ENCODE assay signal across 8 cellular contexts in the genomic region with DNA sequence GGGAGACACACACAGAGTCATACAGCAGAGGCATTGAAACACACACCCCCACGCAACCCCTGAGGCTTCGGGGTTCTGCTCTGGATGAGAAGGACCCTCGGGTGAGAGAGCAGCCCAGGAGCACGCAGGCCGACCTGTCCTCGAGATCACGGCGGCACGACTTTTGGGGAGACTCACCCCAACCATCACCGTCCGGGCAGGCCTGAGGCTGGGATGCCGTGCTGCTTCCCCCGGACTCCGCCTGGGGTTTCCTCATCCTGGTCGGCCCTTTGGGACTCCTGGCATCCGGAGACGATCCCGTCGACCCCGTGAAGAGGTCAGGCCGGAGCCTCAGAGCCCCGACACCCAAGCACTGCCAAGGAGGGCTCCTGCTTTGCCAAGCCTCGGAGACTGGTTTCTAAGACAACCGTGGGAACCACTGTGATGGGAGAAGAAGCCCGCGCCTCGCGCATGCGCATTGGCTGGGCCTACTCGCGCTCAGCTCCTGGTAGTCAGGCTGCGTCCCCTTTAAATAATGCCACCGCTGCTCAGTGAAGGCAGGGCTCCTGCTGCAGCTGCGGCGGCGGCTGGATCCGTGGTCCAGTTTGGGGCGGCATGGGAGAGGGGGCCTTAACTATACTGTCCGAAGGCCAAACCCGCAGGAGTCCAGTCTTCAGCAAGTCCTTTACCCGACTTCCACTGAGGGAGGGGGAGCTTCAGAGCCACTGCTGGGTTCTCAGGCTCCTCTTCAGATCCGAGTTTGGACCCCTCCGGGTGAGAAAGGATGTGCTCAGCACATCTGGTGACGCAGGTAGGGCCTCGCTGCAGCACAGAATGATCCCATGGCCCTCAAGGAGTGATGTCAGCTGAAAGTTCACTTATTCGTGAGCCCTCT.
DNase-seq lines count a peak whose midpoint lies in the region; ATAC-seq and TF ChIP-seq lines count a peak whose summit lies in the region.

No MANE protein-coding gene starts in this region.

- no peaks in the 10 kb centered on the region for H3K9me3 ChIP-seq in breast epithelium
- no peaks in the 10 kb centered on the region for H3K9me3 ChIP-seq in skeletal muscle tissue (ENCODE audit: control insufficient read depth in 3 of 3, low read length in 3 of 3)

- peak overlapping the region; percentile 55 for H3K4me3 Mint-ChIP-seq in T-helper 2 cell treated with Interferon-gamma antibody and Interleukin-4, amounts not matched to agents 5 μg/mL and 100 μg/mL, for 36 hours

- no peaks in the 10 kb centered on the region for H3K36me3 Mint-ChIP-seq in T-helper 2 cell treated with Interferon-gamma antibody and Interleukin-4, amounts not matched to agents 5 μg/mL and 100 μg/mL, for 36 hours (ENCODE audit: low read depth)

- no peak overlapping the region for H3K27ac Mint-ChIP-seq in T-helper 2 cell treated with Interferon-gamma antibody and Interleukin-4, amounts not matched to agents 5 μg/mL and 100 μg/mL, for 36 hours

- DNase-seq in GM12864 (ENCODE audit: low read depth) (no peak), breast epithelium (ENCODE audit: low spot score in 2 of 2) (no peak), iPS-NIHi11 (ENCODE audit: low spot score) (peak; percentile 80), HEK293T (ENCODE audit: extremely low spot score) (no peak), GM19240 (ENCODE audit: insufficient read length, low spot score) (no peak)
- DNase-seq in T-helper 2 cell treated with Interferon-gamma antibody and Interleukin-4, amounts not matched to agents 5 μg/mL and 100 μg/mL, for 36 hours (ENCODE audit: low spot score), result peak; percentile 71

- H3K4me1 Mint-ChIP-seq in T-helper 2 cell treated with Interferon-gamma antibody and Interleukin-4, amounts not matched to agents 5 μg/mL and 100 μg/mL, for 36 hours (ENCODE audit: low read depth), result peaks cover 5% of the 10 kb centered on the region

- CTCF ChIA-PET in HEK293T (lab: Yijun Ruan, JAX), result no interaction called here

- POLR2A ChIA-PET in HEK293T (lab: Yijun Ruan, JAX), result no interaction called here

- TF ChIP-seq CTCF in GM12864 (IDR thresholded peaks at IDR 0.05; ENCODE audit: low read depth, low read length, missing control alignments) (no peak), breast epithelium (IDR thresholded peaks at IDR 0.05) (no peak)

- H3K9ac ChIP-seq in skeletal muscle tissue (ENCODE audit: low read depth in 1 of 3, low read length in 3 of 3), result peak overlapping the region; percentile 53 to 79 (median 78)

- H3K36me3 ChIP-seq in breast epithelium, result no peaks in the 10 kb centered on the region
- no peaks in the 10 kb centered on the region for H3K36me3 ChIP-seq in skeletal muscle tissue (ENCODE audit: control insufficient read depth in 3 of 3, insufficient read depth in 3 of 3, low read length in 3 of 3)

- H3K27me3 ChIP-seq in breast epithelium (no peaks in the 10 kb centered on the region), skeletal muscle tissue (ENCODE audit: control insufficient read depth in 3 of 3, insufficient read depth in 3 of 3, low read length in 3 of 3) (peaks cover 0 to 6% (median 0%) of the 10 kb centered on the region in 3 donors)

- no peak for TF ChIP-seq POLR2A in breast epithelium (IDR thresholded peaks at IDR 0.05)

- H3K9me3 Mint-ChIP-seq in T-helper 2 cell treated with Interferon-gamma antibody and Interleukin-4, amounts not matched to agents 5 μg/mL and 100 μg/mL, for 36 hours, result no peaks in the 10 kb centered on the region

- H3K27me3 Mint-ChIP-seq in T-helper 2 cell treated with Interferon-gamma antibody and Interleukin-4, amounts not matched to agents 5 μg/mL and 100 μg/mL, for 36 hours (ENCODE audit: low read depth), result peaks cover 47% of the 10 kb centered on the region

- ATAC-seq in HG03432 (IDR thresholded peaks at IDR 0.05; ENCODE audit: unreplicated experiment), result peak; percentile 41

- H3K27ac ChIP-seq in breast epithelium (no peak overlapping the region), skeletal muscle tissue (ENCODE audit: low read depth, low read length) (no peak overlapping the region)

- intact Hi-C loops in breast epithelium (cut with DNase I; ENCODE audit: low total_unique reads), result no loop called here

- H3K4me3 ChIP-seq in GM12864 (ENCODE audit: low read depth, low read length), result peak overlapping the region; percentile 36
- peak overlapping the region; percentile 33 to 52 (median 47) for H3K4me3 ChIP-seq in breast epithelium
- peak overlapping the region; percentile 76 to 79 (median 78) for H3K4me3 ChIP-seq in skeletal muscle tissue (ENCODE audit: low read length in 3 of 3)

- H3K4me1 ChIP-seq in breast epithelium, result peaks cover 0 to 5% of the 10 kb centered on the region in 2 donors
- H3K4me1 ChIP-seq in skeletal muscle tissue (ENCODE audit: control insufficient read depth in 3 of 3, insufficient read depth in 3 of 3, low read length in 3 of 3), result peaks cover 24 to 28% (median 27%) of the 10 kb centered on the region in 3 donors

TF ChIP-seq in HEK293T, 16 proteins besides CTCF, POLR2A, EP300 and RAD21:
- TF ChIP-seq NFRKB (IDR thresholded peaks at IDR 0.05) (no peak), TARDBP (IDR thresholded peaks at IDR 0.05) (no peak), FOXK2 (IDR thresholded peaks at IDR 0.05) (no peak), FOXM1 (IDR thresholded peaks at IDR 0.05; ENCODE audit: borderline replicate concordance) (no peak), FOXA1 (IDR thresholded peaks at IDR 0.05) (no peak), BHLHE40 (IDR thresholded peaks at IDR 0.05; ENCODE audit: borderline replicate concordance) (no peak), L3MBTL2 (conservative IDR thresholded peaks at IDR 0.05) (no peak), CTBP1 (IDR thresholded peaks at IDR 0.05; ENCODE audit: borderline replicate concordance) (no peak), ZNF384 (IDR thresholded peaks at IDR 0.05) (no peak), HDGF (IDR thresholded peaks at IDR 0.05; ENCODE audit: borderline replicate concordance) (no peak), LEF1 (IDR thresholded peaks at IDR 0.05; ENCODE audit: borderline replicate concordance) (no peak), ELF4 (IDR thresholded peaks at IDR 0.05) (no peak), ARNT (IDR thresholded peaks at IDR 0.05) (no peak), SUZ12 (IDR thresholded peaks at IDR 0.05) (no peak)
- TF ChIP-seq, protein P1, sequence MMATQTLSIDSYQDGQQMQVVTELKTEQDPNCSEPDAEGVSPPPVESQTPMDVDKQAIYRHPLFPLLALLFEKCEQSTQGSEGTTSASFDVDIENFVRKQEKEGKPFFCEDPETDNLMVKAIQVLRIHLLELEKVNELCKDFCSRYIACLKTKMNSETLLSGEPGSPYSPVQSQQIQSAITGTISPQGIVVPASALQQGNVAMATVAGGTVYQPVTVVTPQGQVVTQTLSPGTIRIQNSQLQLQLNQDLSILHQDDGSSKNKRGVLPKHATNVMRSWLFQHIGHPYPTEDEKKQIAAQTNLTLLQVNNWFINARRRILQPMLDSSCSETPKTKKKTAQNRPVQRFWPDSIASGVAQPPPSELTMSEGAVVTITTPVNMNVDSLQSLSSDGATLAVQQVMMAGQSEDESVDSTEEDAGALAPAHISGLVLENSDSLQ (IDR thresholded peaks at IDR 0.05), result no peak

Comparison
In these comparisons a context has a peak if more than half of its experiments do, and no peak if none do; other contexts are left out.
1. DNase-seq: peak in T-helper 2 cell treated with Interferon-gamma antibody and Interleukin-4, amounts not matched to agents 5 μg/mL and 100 μg/mL, for 36 hours (single experiment) and iPS-NIHi11 (single experiment); none in GM12864 (single experiment), breast epithelium (0 of 2), HEK293T (single experiment) and GM19240 (single experiment).
2. Peak in every context shown above with its lines, with median percentiles within 50 percentile points of each other: H3K4me3 ChIP-seq.